In the genomic region with DNA sequence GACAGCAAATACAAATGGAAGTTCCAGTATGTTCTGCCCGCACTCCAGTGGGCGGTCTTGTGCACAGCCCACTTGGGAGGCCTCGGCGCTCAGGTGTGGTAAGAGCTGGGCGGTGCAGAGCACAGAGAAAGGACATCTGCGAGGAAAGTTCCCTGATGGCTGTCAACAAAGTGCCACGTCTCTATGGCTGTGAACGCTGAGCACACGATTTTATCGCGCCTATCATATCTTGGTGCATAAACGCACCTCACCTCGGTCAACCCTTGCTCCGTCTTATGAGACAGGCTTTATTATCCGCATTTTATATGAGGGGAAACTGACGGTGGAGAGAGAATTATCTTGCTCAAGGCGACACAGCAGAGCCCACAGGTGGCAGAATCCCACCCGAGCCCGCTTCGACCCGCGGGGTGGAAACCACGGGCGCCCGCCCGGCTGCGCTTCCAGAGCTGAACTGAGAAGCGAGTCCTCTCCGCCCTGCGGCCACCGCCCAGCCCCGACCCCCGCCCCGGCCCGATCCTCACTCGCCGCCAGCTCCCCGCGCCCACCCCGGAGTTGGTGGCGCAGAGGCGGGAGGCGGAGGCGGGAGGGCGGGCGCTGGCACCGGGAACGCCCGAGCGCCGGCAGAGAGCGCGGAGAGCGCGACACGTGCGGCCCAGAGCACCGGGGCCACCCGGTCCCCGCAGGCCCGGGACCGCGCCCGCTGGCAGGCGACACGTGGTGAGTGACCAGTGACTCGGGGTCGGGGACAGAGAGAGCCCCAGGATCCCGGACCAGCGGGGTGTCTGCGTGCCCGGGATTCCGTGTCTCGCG, we compare ENCODE assay signal across 2 cellular contexts.
TF ChIP-seq lines count a peak whose summit lies in the region.

A gene with protein sequence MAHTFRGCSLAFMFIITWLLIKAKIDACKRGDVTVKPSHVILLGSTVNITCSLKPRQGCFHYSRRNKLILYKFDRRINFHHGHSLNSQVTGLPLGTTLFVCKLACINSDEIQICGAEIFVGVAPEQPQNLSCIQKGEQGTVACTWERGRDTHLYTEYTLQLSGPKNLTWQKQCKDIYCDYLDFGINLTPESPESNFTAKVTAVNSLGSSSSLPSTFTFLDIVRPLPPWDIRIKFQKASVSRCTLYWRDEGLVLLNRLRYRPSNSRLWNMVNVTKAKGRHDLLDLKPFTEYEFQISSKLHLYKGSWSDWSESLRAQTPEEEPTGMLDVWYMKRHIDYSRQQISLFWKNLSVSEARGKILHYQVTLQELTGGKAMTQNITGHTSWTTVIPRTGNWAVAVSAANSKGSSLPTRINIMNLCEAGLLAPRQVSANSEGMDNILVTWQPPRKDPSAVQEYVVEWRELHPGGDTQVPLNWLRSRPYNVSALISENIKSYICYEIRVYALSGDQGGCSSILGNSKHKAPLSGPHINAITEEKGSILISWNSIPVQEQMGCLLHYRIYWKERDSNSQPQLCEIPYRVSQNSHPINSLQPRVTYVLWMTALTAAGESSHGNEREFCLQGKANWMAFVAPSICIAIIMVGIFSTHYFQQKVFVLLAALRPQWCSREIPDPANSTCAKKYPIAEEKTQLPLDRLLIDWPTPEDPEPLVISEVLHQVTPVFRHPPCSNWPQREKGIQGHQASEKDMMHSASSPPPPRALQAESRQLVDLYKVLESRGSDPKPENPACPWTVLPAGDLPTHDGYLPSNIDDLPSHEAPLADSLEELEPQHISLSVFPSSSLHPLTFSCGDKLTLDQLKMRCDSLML (plus strand): TSS at position 623 of the 810 bp plus-strand sequence. CDS start 12,496 bp downstream, outside the sequence.

TF ChIP-seq in H1, 55 proteins besides CTCF, POLR2A, EP300 and RAD21:
- no peak for TF ChIP-seq TAF7 (optimal IDR thresholded peaks at IDR 0.05; ENCODE audit: borderline replicate concordance, low read depth, low read length)
- 0 out of 2 replicates have a peak, but pooled peaks have one; percentile 22 for TF ChIP-seq PHF8 (conservative IDR thresholded peaks at IDR 0.05; ENCODE audit: low read depth, low read length)
- TF ChIP-seq KDM5A (IDR thresholded peaks at IDR 0.05; ENCODE audit: low read length), result no peak
- TF ChIP-seq ASH2L (IDR thresholded peaks at IDR 0.05; ENCODE audit: low read length), result peak; percentile 28
- peak; percentile 46; the same call in 1 of the 2 replicates for TF ChIP-seq TAF1 (IDR thresholded peaks at IDR 0.05; ENCODE audit: low read depth, low read length)
- TF ChIP-seq YY1 (IDR thresholded peaks at IDR 0.05; ENCODE audit: low read depth, low read length), result no peak
- TF ChIP-seq, protein P1, sequence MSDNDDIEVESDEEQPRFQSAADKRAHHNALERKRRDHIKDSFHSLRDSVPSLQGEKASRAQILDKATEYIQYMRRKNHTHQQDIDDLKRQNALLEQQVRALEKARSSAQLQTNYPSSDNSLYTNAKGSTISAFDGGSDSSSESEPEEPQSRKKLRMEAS (IDR thresholded peaks at IDR 0.05), result peak; percentile 60
- TF ChIP-seq GTF2F1 (IDR thresholded peaks at IDR 0.05; ENCODE audit: borderline replicate concordance, low read depth, low read length), result no peak
- TF ChIP-seq, protein P2, sequence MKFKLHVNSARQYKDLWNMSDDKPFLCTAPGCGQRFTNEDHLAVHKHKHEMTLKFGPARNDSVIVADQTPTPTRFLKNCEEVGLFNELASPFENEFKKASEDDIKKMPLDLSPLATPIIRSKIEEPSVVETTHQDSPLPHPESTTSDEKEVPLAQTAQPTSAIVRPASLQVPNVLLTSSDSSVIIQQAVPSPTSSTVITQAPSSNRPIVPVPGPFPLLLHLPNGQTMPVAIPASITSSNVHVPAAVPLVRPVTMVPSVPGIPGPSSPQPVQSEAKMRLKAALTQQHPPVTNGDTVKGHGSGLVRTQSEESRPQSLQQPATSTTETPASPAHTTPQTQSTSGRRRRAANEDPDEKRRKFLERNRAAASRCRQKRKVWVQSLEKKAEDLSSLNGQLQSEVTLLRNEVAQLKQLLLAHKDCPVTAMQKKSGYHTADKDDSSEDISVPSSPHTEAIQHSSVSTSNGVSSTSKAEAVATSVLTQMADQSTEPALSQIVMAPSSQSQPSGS (IDR thresholded peaks at IDR 0.05; ENCODE audit: low read length), result no peak
- TF ChIP-seq SRF (IDR thresholded peaks at IDR 0.05; ENCODE audit: low read depth, low read length), result no peak
- TF ChIP-seq BCL11A (IDR thresholded peaks at IDR 0.05; ENCODE audit: low read depth in 2 of 2, low read length in 2 of 2), result no peak
- TF ChIP-seq JUN (IDR thresholded peaks at IDR 0.05; ENCODE audit: low read depth, low read length), result no peak
- TF ChIP-seq SIN3A (conservative IDR thresholded peaks at IDR 0.05 in 1 of 2, IDR thresholded peaks at IDR 0.05 in 1 of 2; ENCODE audit: low read depth in 1 of 2, low read length in 2 of 2), result no peak
- TF ChIP-seq HDAC2 (IDR thresholded peaks at IDR 0.05; ENCODE audit: borderline replicate concordance in 1 of 2, low read depth in 2 of 2, low read length in 2 of 2), result no peak
- TF ChIP-seq SUZ12 (IDR thresholded peaks at IDR 0.05; ENCODE audit: low read length), result peak; percentile 51
- TF ChIP-seq, protein P3, sequence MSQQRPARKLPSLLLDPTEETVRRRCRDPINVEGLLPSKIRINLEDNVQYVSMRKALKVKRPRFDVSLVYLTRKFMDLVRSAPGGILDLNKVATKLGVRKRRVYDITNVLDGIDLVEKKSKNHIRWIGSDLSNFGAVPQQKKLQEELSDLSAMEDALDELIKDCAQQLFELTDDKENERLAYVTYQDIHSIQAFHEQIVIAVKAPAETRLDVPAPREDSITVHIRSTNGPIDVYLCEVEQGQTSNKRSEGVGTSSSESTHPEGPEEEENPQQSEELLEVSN (IDR thresholded peaks at IDR 0.05), result peak; percentile 71
- TF ChIP-seq EGR1 (IDR thresholded peaks at IDR 0.05; ENCODE audit: borderline replicate concordance, low read depth, low read length), result no peak
- TF ChIP-seq, protein P4, sequence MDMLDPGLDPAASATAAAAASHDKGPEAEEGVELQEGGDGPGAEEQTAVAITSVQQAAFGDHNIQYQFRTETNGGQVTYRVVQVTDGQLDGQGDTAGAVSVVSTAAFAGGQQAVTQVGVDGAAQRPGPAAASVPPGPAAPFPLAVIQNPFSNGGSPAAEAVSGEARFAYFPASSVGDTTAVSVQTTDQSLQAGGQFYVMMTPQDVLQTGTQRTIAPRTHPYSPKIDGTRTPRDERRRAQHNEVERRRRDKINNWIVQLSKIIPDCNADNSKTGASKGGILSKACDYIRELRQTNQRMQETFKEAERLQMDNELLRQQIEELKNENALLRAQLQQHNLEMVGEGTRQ (IDR thresholded peaks at IDR 0.05; ENCODE audit: low read length), result no peak
- no peak for TF ChIP-seq NRF1 (IDR thresholded peaks at IDR 0.05; ENCODE audit: low read depth, low read length)
- TF ChIP-seq KDM1A (IDR thresholded peaks at IDR 0.05; ENCODE audit: borderline replicate concordance, low read length), result no peak
- TF ChIP-seq BRCA1 (IDR thresholded peaks at IDR 0.05; ENCODE audit: low read depth, low read length), result no peak
- peak; percentile 54 for TF ChIP-seq EZH2 (IDR thresholded peaks at IDR 0.05; ENCODE audit: low read depth, low read length, severe bottlenecking)
- peak; percentile 87 for TF ChIP-seq KDM4A (IDR thresholded peaks at IDR 0.05; ENCODE audit: low read depth, low read length, severe bottlenecking)
- TF ChIP-seq CHD2 (IDR thresholded peaks at IDR 0.05; ENCODE audit: low read length), result no peak
- no peak for TF ChIP-seq SIRT6 (IDR thresholded peaks at IDR 0.05; ENCODE audit: low read length)
- no peak for TF ChIP-seq CBX5 (IDR thresholded peaks at IDR 0.05; ENCODE audit: low read depth, low read length)
- TF ChIP-seq RNF2 (IDR thresholded peaks at IDR 0.05; ENCODE audit: borderline replicate concordance, low read depth, low read length, missing control alignments, poor library complexity, severe bottlenecking), result no peak
- TF ChIP-seq SAP30 (IDR thresholded peaks at IDR 0.05; ENCODE audit: insufficient read depth, insufficient replicate concordance, low read length), result no peak
- no peak for TF ChIP-seq GABPA (IDR thresholded peaks at IDR 0.05; ENCODE audit: borderline replicate concordance, insufficient read depth, low read length)
- TF ChIP-seq RXRA (IDR thresholded peaks at IDR 0.05; ENCODE audit: insufficient read depth, low read depth, low read length), result no peak
- no peak for TF ChIP-seq MAFK (IDR thresholded peaks at IDR 0.05; ENCODE audit: low read depth, low read length)
- no peak for TF ChIP-seq CEBPB (IDR thresholded peaks at IDR 0.05; ENCODE audit: low read depth, low read length)
- TF ChIP-seq CHD1 (IDR thresholded peaks at IDR 0.05; ENCODE audit: low read depth, low read length), result no peak

TF ChIP-seq in neural cell, 6 proteins besides CTCF, POLR2A, EP300 and RAD21:
- no peak for TF ChIP-seq EZH2 (IDR thresholded peaks at IDR 0.05; ENCODE audit: borderline replicate concordance, insufficient read depth, low read length, poor library complexity, severe bottlenecking)
- TF ChIP-seq MXI1 (conservative IDR thresholded peaks at IDR 0.05; ENCODE audit: poor library complexity, severe bottlenecking), result peak; percentile 49
- TF ChIP-seq POLR2AphosphoS5 (IDR thresholded peaks at IDR 0.05), result no peak
- no peak for TF ChIP-seq SMC3 (conservative IDR thresholded peaks at IDR 0.05; ENCODE audit: poor library complexity)
